ENCODE assay signal across 1 cellular context in the genomic region with DNA sequence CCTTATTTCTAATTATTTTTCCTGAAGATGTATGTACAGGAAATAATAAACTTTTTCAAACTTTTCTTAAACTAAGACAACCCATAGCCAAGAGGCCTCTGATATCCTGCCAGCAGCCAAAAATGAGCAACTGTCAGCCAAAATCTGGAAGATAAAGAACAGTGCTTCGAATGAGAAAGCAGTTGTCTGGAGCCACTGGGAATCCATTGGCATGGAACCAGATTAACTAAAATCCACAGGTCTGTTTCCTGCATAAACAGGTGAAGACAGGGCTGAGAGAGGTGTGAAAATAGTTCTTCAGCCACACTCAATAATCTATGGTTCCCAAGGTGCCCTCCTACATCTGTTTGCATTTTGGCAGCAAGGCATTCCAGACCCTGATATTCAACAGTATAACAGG.
TF ChIP-seq lines count a peak whose summit lies in the region.

No MANE protein-coding gene starts in this region.

TF ChIP-seq in IMR-90, 13 proteins besides CTCF, POLR2A, EP300 and RAD21 (continued from another document):
- TF ChIP-seq, protein P1, sequence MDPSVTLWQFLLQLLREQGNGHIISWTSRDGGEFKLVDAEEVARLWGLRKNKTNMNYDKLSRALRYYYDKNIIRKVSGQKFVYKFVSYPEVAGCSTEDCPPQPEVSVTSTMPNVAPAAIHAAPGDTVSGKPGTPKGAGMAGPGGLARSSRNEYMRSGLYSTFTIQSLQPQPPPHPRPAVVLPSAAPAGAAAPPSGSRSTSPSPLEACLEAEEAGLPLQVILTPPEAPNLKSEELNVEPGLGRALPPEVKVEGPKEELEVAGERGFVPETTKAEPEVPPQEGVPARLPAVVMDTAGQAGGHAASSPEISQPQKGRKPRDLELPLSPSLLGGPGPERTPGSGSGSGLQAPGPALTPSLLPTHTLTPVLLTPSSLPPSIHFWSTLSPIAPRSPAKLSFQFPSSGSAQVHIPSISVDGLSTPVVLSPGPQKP (IDR thresholded peaks at IDR 0.05; ENCODE audit: borderline replicate concordance, low read depth, low read length): no peak
- TF ChIP-seq MAFK (IDR thresholded peaks at IDR 0.05; ENCODE audit: low read depth, low read length) (no peak), CHD1 (IDR thresholded peaks at IDR 0.05; ENCODE audit: low read depth, low read length) (no peak), SMC3 (IDR thresholded peaks at IDR 0.05; ENCODE audit: low read depth, low read length) (no peak), RFX5 (IDR thresholded peaks at IDR 0.05; ENCODE audit: low read depth, low read length) (no peak), MXI1 (IDR thresholded peaks at IDR 0.05; ENCODE audit: borderline replicate concordance, low read depth, low read length) (no peak)
- TF ChIP-seq, protein P2, sequence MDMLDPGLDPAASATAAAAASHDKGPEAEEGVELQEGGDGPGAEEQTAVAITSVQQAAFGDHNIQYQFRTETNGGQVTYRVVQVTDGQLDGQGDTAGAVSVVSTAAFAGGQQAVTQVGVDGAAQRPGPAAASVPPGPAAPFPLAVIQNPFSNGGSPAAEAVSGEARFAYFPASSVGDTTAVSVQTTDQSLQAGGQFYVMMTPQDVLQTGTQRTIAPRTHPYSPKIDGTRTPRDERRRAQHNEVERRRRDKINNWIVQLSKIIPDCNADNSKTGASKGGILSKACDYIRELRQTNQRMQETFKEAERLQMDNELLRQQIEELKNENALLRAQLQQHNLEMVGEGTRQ (IDR thresholded peaks at IDR 0.05; ENCODE audit: low read depth, low read length): no peak
